In genomic region chrX:148381603-148382002, GRCh38 we compare ENCODE assay signal across 8 cellular contexts.
DNase-seq lines count a peak whose midpoint lies in the region; ATAC-seq and TF ChIP-seq lines count a peak whose summit lies in the region.

No MANE protein-coding gene starts in this region.

- POLR2A ChIA-PET in activated CD8-positive, alpha-beta T cell treated with anti-CD3 and anti-CD28 coated beads, Interleukin-2, amount 10 ng/mL, durations not matched to agents 7 days and 5 days (lab: Charles Lee) = interaction anchor here (1.0 to 1.3 kb wide), 2 partner anchors 9 to 72 kb away, joined by 4 read pairs; no protein-coding TSS in a partner anchor

- 54 to 80% (median 55%) methylated on average over 2 of the region's 2 CpGs for WGBS in psoas muscle, 3 donors

- peaks cover 4% of the 10 kb centered on the region for H3K36me3 Mint-ChIP-seq in activated CD8-positive, alpha-beta T cell treated with anti-CD3 and anti-CD28 coated beads, Interleukin-2, amount 10 ng/mL, durations not matched to agents 7 days and 5 days (ENCODE audit: low read depth)

- no peaks in the 10 kb centered on the region for H3K9me3 ChIP-seq in psoas muscle

- ATAC-seq in GM19324 (IDR thresholded peaks at IDR 0.05; ENCODE audit: low FRiP score, unreplicated experiment) (peak; percentile 42), HG03066 (IDR thresholded peaks at IDR 0.05; ENCODE audit: low read depth, unreplicated experiment) (peak; percentile 24), psoas muscle (no peak)
- peak; percentile 29 for ATAC-seq in activated CD8-positive, alpha-beta T cell treated with anti-CD3 and anti-CD28 coated beads, Interleukin-2, amount 10 ng/mL, durations not matched to agents 7 days and 5 days

- H3K36me3 ChIP-seq in psoas muscle (ENCODE audit: insufficient read depth in 1 of 2, low read depth in 1 of 2) = no peaks in the 10 kb centered on the region

- no peak overlapping the region for H3K4me3 ChIP-seq in psoas muscle

- no peaks in the 10 kb centered on the region for H3K27me3 Mint-ChIP-seq in activated CD8-positive, alpha-beta T cell treated with anti-CD3 and anti-CD28 coated beads, Interleukin-2, amount 10 ng/mL, durations not matched to agents 7 days and 5 days (ENCODE audit: low read depth)

- no peaks in the 10 kb centered on the region for H3K27me3 ChIP-seq in psoas muscle (ENCODE audit: insufficient read depth in 3 of 3, low read length in 2 of 3)

- DNase-seq in AML-193 (lab: John Stamatoyannopoulos, UW) = peak; percentile 0 to 1
- DNase-seq in activated CD8-positive, alpha-beta T cell treated with anti-CD3 and anti-CD28 coated beads, Interleukin-2, amount 10 ng/mL, durations not matched to agents 7 days and 5 days = peak; percentile 20
- DNase-seq in SKM-1 treated with dmso at 0.1 percent for 144 hours (lab: John Stamatoyannopoulos, UW; ENCODE audit: unreplicated experiment) = no peak
- no peak for DNase-seq in DMS79 (lab: John Stamatoyannopoulos, UW)
- DNase-seq in psoas muscle = no peak
- no peak for DNase-seq in effector CD4-positive, alpha-beta T cell

- peaks cover 29% of the 10 kb centered on the region for H3K4me1 Mint-ChIP-seq in activated CD8-positive, alpha-beta T cell treated with anti-CD3 and anti-CD28 coated beads, Interleukin-2, amount 10 ng/mL, durations not matched to agents 7 days and 5 days (ENCODE audit: low read depth)

- CTCF ChIA-PET in activated CD8-positive, alpha-beta T cell treated with anti-CD3 and anti-CD28 coated beads, Interleukin-2, amount 10 ng/mL, durations not matched to agents 7 days and 5 days (lab: Charles Lee) = no interaction called here

- peak overlapping the region; percentile 92 for H3K27ac Mint-ChIP-seq in activated CD8-positive, alpha-beta T cell treated with anti-CD3 and anti-CD28 coated beads, Interleukin-2, amount 10 ng/mL, durations not matched to agents 7 days and 5 days

- intact Hi-C loops in psoas muscle (cut with DNase I) = no loop called here

- H3K4me1 ChIP-seq in psoas muscle = no peaks in the 10 kb centered on the region

- no peak overlapping the region for H3K27ac ChIP-seq in psoas muscle

- H3K9me3 Mint-ChIP-seq in activated CD8-positive, alpha-beta T cell treated with anti-CD3 and anti-CD28 coated beads, Interleukin-2, amount 10 ng/mL, durations not matched to agents 7 days and 5 days (ENCODE audit: insufficient read depth) = no peaks in the 10 kb centered on the region

- no peak for TF ChIP-seq CTCF in psoas muscle (IDR thresholded peaks at IDR 0.05)

- peak overlapping the region; percentile 73 for H3K4me3 Mint-ChIP-seq in activated CD8-positive, alpha-beta T cell treated with anti-CD3 and anti-CD28 coated beads, Interleukin-2, amount 10 ng/mL, durations not matched to agents 7 days and 5 days

Comparison
In these comparisons a context has a peak if more than half of its experiments do, and no peak if none do; other contexts are left out.
1. DNase-seq: peak in AML-193 (2 of 2) and activated CD8-positive, alpha-beta T cell treated with anti-CD3 and anti-CD28 coated beads, Interleukin-2, amount 10 ng/mL, durations not matched to agents 7 days and 5 days (single experiment); none in SKM-1 treated with dmso at 0.1 percent for 144 hours (single experiment), DMS79 (single experiment), psoas muscle (0 of 2) and effector CD4-positive, alpha-beta T cell (single experiment).
2. ATAC-seq: peak in GM19324 (single experiment), HG03066 (single experiment) and activated CD8-positive, alpha-beta T cell treated with anti-CD3 and anti-CD28 coated beads, Interleukin-2, amount 10 ng/mL, durations not matched to agents 7 days and 5 days (single experiment); none in psoas muscle (0 of 4).